8 cellular contexts compared by ENCODE assay signal in the genomic region with DNA sequence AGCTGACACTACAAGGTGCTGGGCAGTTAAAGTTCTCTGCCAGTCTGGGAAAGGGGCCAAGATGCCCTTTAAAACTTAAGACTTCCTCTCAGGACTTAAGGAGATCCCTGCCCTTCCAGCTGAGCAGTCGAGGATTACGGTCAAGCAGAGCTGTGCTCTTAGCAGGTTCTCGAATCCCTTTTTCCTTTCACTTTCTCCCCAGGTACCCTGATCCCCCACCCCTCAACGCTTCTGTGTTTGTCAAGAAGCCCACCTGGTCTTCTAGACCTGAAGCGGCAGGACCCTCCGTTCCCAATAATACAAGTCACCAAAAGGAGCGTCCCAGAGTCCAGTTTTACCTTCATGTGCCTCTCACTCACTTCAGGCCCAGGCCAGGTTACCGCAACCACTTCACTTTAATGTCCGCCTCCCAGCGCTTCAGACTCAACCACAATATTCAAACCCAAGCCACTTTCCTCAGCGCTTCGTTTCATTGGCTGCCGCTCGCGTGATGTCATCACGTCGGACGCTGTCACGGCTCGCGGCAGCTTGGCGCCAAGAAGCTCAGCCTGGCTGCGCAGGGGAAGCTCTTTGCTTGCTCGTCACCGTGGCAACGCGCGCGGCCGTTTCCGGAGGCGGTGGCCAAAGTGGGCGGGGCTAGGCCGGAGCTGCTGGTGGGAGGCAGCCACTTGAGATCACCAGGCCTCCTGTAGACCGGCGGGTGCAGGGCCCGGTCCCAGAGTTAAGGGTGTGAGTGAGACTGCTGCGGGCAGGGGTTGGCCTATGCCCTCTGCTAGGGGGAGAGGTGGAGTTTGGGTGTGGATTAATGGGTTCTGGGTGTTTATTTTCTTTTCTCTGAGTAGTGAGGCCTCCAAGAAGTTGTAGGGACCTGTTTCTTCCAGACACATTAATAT. TPM values are rescaled to one million over a fixed set of nuclear protein-coding genes. Genes with fewer than 3 reads are reported as not detected.
DNase-seq lines count a peak whose midpoint lies in the region; ATAC-seq and TF ChIP-seq lines count a peak whose summit lies in the region.

A gene (minus strand): TSS at position 431 of the 893 bp plus-strand sequence. CDS start 10,209 bp downstream, outside the sequence.
A gene with protein sequence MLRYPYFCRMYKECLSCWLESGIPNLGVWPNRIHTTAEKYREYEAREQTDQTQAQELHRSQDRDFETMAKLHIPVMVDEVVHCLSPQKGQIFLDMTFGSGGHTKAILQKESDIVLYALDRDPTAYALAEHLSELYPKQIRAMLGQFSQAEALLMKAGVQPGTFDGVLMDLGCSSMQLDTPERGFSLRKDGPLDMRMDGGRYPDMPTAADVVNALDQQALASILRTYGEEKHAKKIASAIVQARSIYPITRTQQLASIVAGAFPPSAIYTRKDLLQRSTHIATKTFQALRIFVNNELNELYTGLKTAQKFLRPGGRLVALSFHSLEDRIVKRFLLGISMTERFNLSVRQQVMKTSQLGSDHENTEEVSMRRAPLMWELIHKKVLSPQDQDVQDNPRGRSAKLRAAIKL (plus strand): TSS at position 663 of the 893 bp plus-strand sequence. CDS start 4,947 bp downstream, outside the sequence.

- peak; percentile 95 for ATAC-seq in HG02610 (IDR thresholded peaks at IDR 0.05; ENCODE audit: unreplicated experiment)
- peak; percentile 94 to 97 for ATAC-seq in activated naive CD4-positive, alpha-beta T cell treated with anti-CD3 and anti-CD28 coated beads, Interleukin-2, amount 50 U/mL, for 72 hours

- peak within 1 kb of the TSS; percentile 94 for H3K4me2 ChIP-seq in osteoblast (ENCODE audit: insufficient read depth, low read length)

- H3K27ac Mint-ChIP-seq in activated naive CD4-positive, alpha-beta T cell treated with anti-CD3 and anti-CD28 coated beads, Interleukin-2, amount 50 U/mL, for 72 hours = peak within 1 kb of the TSS; percentile 98 to 100

- peak within 1 kb of the TSS; percentile 69 for H2AFZ ChIP-seq in osteoblast (ENCODE audit: low read length)

- WGBS in thymus = under 1% methylated on average over 38 of the region's 38 CpGs

- H3K27ac ChIP-seq in osteoblast (ENCODE audit: low read depth, low read length) = peak within 1 kb of the TSS; percentile 97
- peak within 1 kb of the TSS; percentile 67 for H3K27ac ChIP-seq in thymus (ENCODE audit: low read depth)

- H3K27me3 ChIP-seq in osteoblast (ENCODE audit: insufficient read depth, low read length) (no peaks in the 10 kb centered on the region), thymus (ENCODE audit: control insufficient read depth, insufficient read depth) (no peaks in the 10 kb centered on the region)

- peaks cover 29% of the 10 kb centered on the region in 2 donors for H3K36me3 Mint-ChIP-seq in activated naive CD4-positive, alpha-beta T cell treated with anti-CD3 and anti-CD28 coated beads, Interleukin-2, amount 50 U/mL, for 72 hours

- no peaks in the 10 kb centered on the region for H3K9me3 ChIP-seq in osteoblast (ENCODE audit: low read depth, low read length)
- H3K9me3 ChIP-seq in thymus (ENCODE audit: control insufficient read depth) = no peaks in the 10 kb centered on the region

- H3K79me2 ChIP-seq in osteoblast (ENCODE audit: insufficient read depth, low read length) = peaks cover 86% of the 10 kb centered on the region

- H3K4me3 ChIP-seq in GM08714 (ENCODE audit: low read length) (peak within 1 kb of the TSS; percentile 93), osteoblast (ENCODE audit: insufficient read depth, low read length) (peak within 1 kb of the TSS; percentile 85), thymus (ENCODE audit: low read length) (peak within 1 kb of the TSS; percentile 67)

- TF ChIP-seq CTCF in osteoblast (IDR thresholded peaks at IDR 0.05; ENCODE audit: extremely low read depth, low read depth, low read length) = no peak

- H3K4me1 ChIP-seq in osteoblast (ENCODE audit: insufficient read depth, low read length) (peaks cover 38% of the 10 kb centered on the region), thymus (ENCODE audit: control insufficient read depth, insufficient read depth, low read length) (peaks cover 9% of the 10 kb centered on the region)

- no peaks in the 10 kb centered on the region for H3K9me3 Mint-ChIP-seq in activated naive CD4-positive, alpha-beta T cell treated with anti-CD3 and anti-CD28 coated beads, Interleukin-2, amount 50 U/mL, for 72 hours

- DNase-seq in NCI-H1092 treated with DMSO at 0.1 percent for 48 hours (lab: John Stamatoyannopoulos, UW) = peak; percentile 98
- peak; percentile 84 for DNase-seq in SKM-1 (lab: John Stamatoyannopoulos, UW; ENCODE audit: unreplicated experiment)
- DNase-seq in activated naive CD4-positive, alpha-beta T cell treated with anti-CD3 and anti-CD28 coated beads, Interleukin-2, amount 50 U/mL, for 72 hours (ENCODE audit: low spot score in 2 of 2) = peak; percentile 98 to 99
- DNase-seq in glomerular visceral epithelial cell (ENCODE audit: extremely low spot score) = peak; percentile 99
- peak; percentile 85 for DNase-seq in osteoblast (ENCODE audit: insufficient read length, low spot score, missing footprints)

- H4K20me1 ChIP-seq in osteoblast (ENCODE audit: insufficient read depth, low read length) = no peaks in the 10 kb centered on the region

- H3K36me3 ChIP-seq in osteoblast (ENCODE audit: insufficient read depth, low read length) (no peaks in the 10 kb centered on the region), thymus (ENCODE audit: control insufficient read depth, insufficient read depth) (no peaks in the 10 kb centered on the region)

RNA-seq across cellular contexts. Expression of the first gene that starts in this region (rescaled TPM):
- total RNA-seq in activated naive CD4-positive, alpha-beta T cell treated with anti-CD3 and anti-CD28 coated beads, Interleukin-2, amount 50 U/mL, for 72 hours = 10 to 100 TPM; 30.8 to 58.5 TPM
- total RNA-seq in osteoblast = 4.0 and 5.0 TPM in 2 replicates
- polyA plus RNA-seq in thymus = 2.3 TPM

RNA-seq across cellular contexts. Expression of the second gene that starts in this region (rescaled TPM):
- total RNA-seq in activated naive CD4-positive, alpha-beta T cell treated with anti-CD3 and anti-CD28 coated beads, Interleukin-2, amount 50 U/mL, for 72 hours = 10 to 100 TPM; 15.6 to 22.4 TPM
- 13.4 and 18.6 TPM in 2 replicates for total RNA-seq in osteoblast
- polyA plus RNA-seq in thymus = 6.9 TPM

Comparison
In these comparisons a context has a peak if more than half of its experiments do, and no peak if none do; other contexts are left out.
1. Peak in every context shown above with its lines: DNase-seq, ATAC-seq, H3K4me3 ChIP-seq and H3K27ac ChIP-seq.